Comparison of ENCODE assay signal across 33 cellular contexts in the genomic region with DNA sequence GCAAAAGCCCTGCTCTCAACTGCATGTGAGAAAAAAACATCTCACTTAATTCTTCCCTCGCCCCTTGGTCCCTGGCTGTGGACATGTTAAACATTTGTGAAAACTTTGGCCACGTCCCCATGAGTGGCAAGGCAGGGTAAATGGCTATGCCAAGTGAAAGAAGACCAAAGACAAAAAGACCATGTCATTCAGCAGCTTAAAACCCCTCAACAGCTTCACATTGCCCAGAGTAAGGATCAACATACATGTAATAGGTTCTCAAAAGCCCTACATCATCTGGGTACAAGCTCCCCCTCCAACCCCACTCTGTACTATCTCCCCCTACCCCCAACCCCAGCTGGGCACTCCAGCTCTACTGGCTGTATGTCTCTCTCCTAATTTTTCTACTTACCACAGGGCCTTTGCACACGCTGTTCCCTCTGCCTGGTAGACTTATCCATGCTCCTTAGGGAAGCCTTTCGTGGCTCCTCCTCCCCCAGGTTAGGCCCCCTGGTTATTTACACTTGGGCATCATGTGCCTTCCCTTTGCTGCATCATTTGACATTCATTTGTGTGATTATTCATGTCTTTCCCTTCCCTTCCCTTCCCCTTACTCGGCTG.
"Had no signal": no experiment of that assay in that cellular context is flagged by ENCODE, and none has a peak within 500 bp of the region (broad histone marks: within the 10 kb centered on the region; RNA-seq: fewer than 3 reads in every experiment).

No MANE protein-coding gene starts in this region.

- ATAC-seq: activated CD4-positive, CD25-positive, alpha-beta regulatory T cell treated with anti-CD3 and anti-CD28 coated beads, Interleukin-2, amount 50 U/mL, for 24 hours; effector memory CD8-positive, alpha-beta T cell; heart left ventricle; naive thymus-derived CD4-positive, alpha-beta T cell; psoas muscle had no signal

- H3K9me3 ChIP-seq: heart left ventricle, psoas muscle, right atrium auricular region, spleen, testis, transverse colon had no signal

- H3K4me3 ChIP-seq: coronary artery, dorsolateral prefrontal cortex, heart left ventricle, psoas muscle, right atrium auricular region, spleen, testis, transverse colon had no signal

- H3K27me3 ChIP-seq: brain microvascular endothelial cell, dorsolateral prefrontal cortex, heart left ventricle, right atrium auricular region, spleen, testis, transverse colon had no signal

- H2AFZ ChIP-seq: parathyroid adenoma had no signal

- FAIRE-seq: astrocyte, endothelial cell of umbilical vein, kidney, TTC549 had no signal

- H3K79me2 ChIP-seq: parathyroid adenoma had no signal

- H3K4me1 ChIP-seq: heart left ventricle, parathyroid adenoma, psoas muscle, right atrium auricular region, spleen had no signal

- H3K9ac ChIP-seq: parathyroid adenoma had no signal

- H3K27ac ChIP-seq: brain microvascular endothelial cell, coronary artery, dorsolateral prefrontal cortex, parathyroid adenoma, psoas muscle, right atrium auricular region, spleen, testis, VCaP had no signal

- DNase-seq: activated CD4-positive, alpha-beta memory T cell treated with anti-CD3 and anti-CD28 coated beads for 36 hours; activated CD4-positive, alpha-beta T cell treated with anti-CD3 and anti-CD28 coated beads for 48 hours; activated CD8-positive, alpha-beta memory T cell treated with anti-CD3 and anti-CD28 coated beads, Interleukin-2, amount 50 U/mL, for 48 hours; activated effector memory CD4-positive, alpha-beta T cell treated with Interleukin-2 at 50 U/mL for 16 hours; activated naive CD4-positive, alpha-beta T cell treated with anti-CD3 and anti-CD28 coated beads for 36 hours; activated naive CD8-positive, alpha-beta T cell treated with anti-CD3 and anti-CD28 coated beads, Interleukin-2, amount 10 ng/mL, durations not matched to agents 7 days and 5 days; activated T-cell treated with anti-CD3 and anti-CD28 coated beads, Interleukin-2, amount 50 U/mL, for 48 hours; brain microvascular endothelial cell; dorsolateral prefrontal cortex; effector memory CD8-positive, alpha-beta T cell; foreskin fibroblast; heart left ventricle; hypothalamus; immature natural killer cell; kidney; left colon; mammary epithelial cell; naive thymus-derived CD4-positive, alpha-beta T cell; nucleus accumbens; psoas muscle; spleen; stimulated activated naive CD4-positive, alpha-beta T cell treated with Interleukin-2 at 50 U/mL for 16 hours; T-helper 9 cell; testis; transverse colon had no signal
